12 cellular contexts compared by ENCODE assay signal in the genomic region with DNA sequence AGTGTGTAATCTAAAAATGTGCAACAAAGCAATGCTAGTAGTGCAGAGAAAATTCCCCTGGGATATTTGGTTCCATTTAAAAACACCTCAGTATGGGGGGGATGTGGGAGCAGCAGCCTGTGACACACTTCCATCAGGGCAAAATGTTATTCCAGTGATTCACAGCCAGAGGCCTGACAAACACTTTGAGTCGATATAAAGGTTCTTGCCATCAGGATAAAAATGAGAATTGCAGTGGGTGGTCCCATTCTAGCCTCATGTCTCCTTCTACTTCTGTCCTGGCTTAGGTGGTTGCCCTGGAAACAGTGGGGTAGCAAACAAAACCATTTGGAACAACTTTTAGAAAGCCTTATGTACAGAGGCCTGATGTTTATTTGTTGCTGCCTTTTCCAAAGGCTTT.
A peak's percentile ranks its signal among the peaks of the same experiment; 100 is the strongest.
DNase-seq lines count a peak whose midpoint lies in the region; ATAC-seq and TF ChIP-seq lines count a peak whose summit lies in the region.
"Had no signal": no experiment of that assay in that cellular context is flagged by ENCODE, and none has a peak within 500 bp of the region (broad histone marks: within the 10 kb centered on the region; RNA-seq: fewer than 3 reads in every experiment).

No MANE protein-coding gene starts in this region.

- H3K9me3 ChIP-seq in breast epithelium (no peaks in the 10 kb centered on the region), adipocyte (ENCODE audit: control insufficient read depth, low read length) (no peaks in the 10 kb centered on the region), uterus (no peaks in the 10 kb centered on the region), Peyer's patch (no peaks in the 10 kb centered on the region)

- no peak for ATAC-seq in HG03342 (IDR thresholded peaks at IDR 0.05; ENCODE audit: unreplicated experiment)

- no peak for TF ChIP-seq CTCF in MCF 10A (IDR thresholded peaks at IDR 0.05; ENCODE audit: unreplicated experiment)
- no peak for TF ChIP-seq CTCF in breast epithelium (IDR thresholded peaks at IDR 0.05)
- TF ChIP-seq CTCF in uterus (IDR thresholded peaks at IDR 0.05), result no peak
- TF ChIP-seq CTCF in Peyer's patch (IDR thresholded peaks at IDR 0.05), result no peak

- H3K27me3 ChIP-seq in breast epithelium (no peaks in the 10 kb centered on the region), adipocyte (replicated peaks; ENCODE audit: control insufficient read depth, insufficient read depth, low read length) (no peaks in the 10 kb centered on the region), uterus (no peaks in the 10 kb centered on the region), Peyer's patch (no peaks in the 10 kb centered on the region)

- H3K4me1 Mint-ChIP-seq in MCF 10A (ENCODE audit: insufficient read depth, unreplicated experiment), result peaks cover 11% of the 10 kb centered on the region

- no peak overlapping the region for H3K9ac ChIP-seq in adipocyte (ENCODE audit: low read length)

- no peaks in the 10 kb centered on the region for H3K9me3 Mint-ChIP-seq in MCF 10A (ENCODE audit: unreplicated experiment)

- CTCF ChIA-PET in MCF 10A (lab: Yijun Ruan, JAX), result interaction anchor here (0.6 to 1.2 kb wide), 3 partner anchors 324 to 447 kb away, joined by 3 to 4 read pairs (median 3); no protein-coding TSS in a partner anchor

- H3K27me3 Mint-ChIP-seq in MCF 10A (ENCODE audit: insufficient read depth, unreplicated experiment), result no peaks in the 10 kb centered on the region
- H3K27me3 Mint-ChIP-seq: type B pancreatic cell had no signal

- no peak overlapping the region for H3K4me3 Mint-ChIP-seq in MCF 10A (ENCODE audit: unreplicated experiment)
- H3K4me3 Mint-ChIP-seq: type B pancreatic cell had no signal

- BruUV-seq in MCF 10A (replicated peaks; lab: Mats Ljungman, UMichigan), result no TSS peak

- H3K36me3 Mint-ChIP-seq in MCF 10A (ENCODE audit: insufficient read depth, unreplicated experiment), result no peaks in the 10 kb centered on the region
- H3K36me3 Mint-ChIP-seq: type B pancreatic cell had no signal

- H3K4me1 ChIP-seq in breast epithelium (no peaks in the 10 kb centered on the region), adipocyte (ENCODE audit: control insufficient read depth, insufficient read depth, low read length) (peaks cover 19% of the 10 kb centered on the region), uterus (peaks cover 4 to 6% of the 10 kb centered on the region in 2 donors), Peyer's patch (no peaks in the 10 kb centered on the region)

- peak; percentile 34 for DNase-seq in MCF 10A (ENCODE audit: unreplicated experiment)
- no peak for DNase-seq in breast epithelium (ENCODE audit: low spot score in 2 of 2)
- peak; percentile 22 for DNase-seq in adipocyte (ENCODE audit: low read depth)
- peak; percentile 19 for DNase-seq in hepatic stellate cell (ENCODE audit: low spot score)
- no peak for DNase-seq in uterus
- no peak for DNase-seq in Peyer's patch
- no peak for DNase-seq in cerebellar nuclear complex (lab: John Stamatoyannopoulos, UW)
- DNase-seq: NCI-H187, RPMI8226, small intestine had no signal

- TF ChIP-seq POLR2A in breast epithelium (IDR thresholded peaks at IDR 0.05) (no peak), uterus (IDR thresholded peaks at IDR 0.05) (no peak), Peyer's patch (IDR thresholded peaks at IDR 0.05) (no peak)

- no peak overlapping the region for H3K27ac Mint-ChIP-seq in MCF 10A (ENCODE audit: low read depth, unreplicated experiment)
- H3K27ac Mint-ChIP-seq: type B pancreatic cell had no signal

- no peak overlapping the region for H3K4me3 ChIP-seq in breast epithelium
- no peak overlapping the region for H3K4me3 ChIP-seq in adipocyte (ENCODE audit: low read length)
- H3K4me3 ChIP-seq in uterus, result no peak overlapping the region
- H3K4me3 ChIP-seq in Peyer's patch, result no peak overlapping the region

- H3K27ac ChIP-seq in breast epithelium (no peak overlapping the region), uterus (peak overlapping the region; percentile 11 to 28), Peyer's patch (no peak overlapping the region)

- intact Hi-C loops in MCF 10A (cut with micrococcal nuclease) (no loop called here), breast epithelium (cut with DNase I; ENCODE audit: low total_unique reads) (no loop called here), uterus (cut with DNase I; ENCODE audit: low total_unique reads) (no loop called here)

- POLR2A ChIA-PET in MCF 10A (lab: Yijun Ruan, JAX), result no interaction called here

- no peaks in the 10 kb centered on the region for H3K36me3 ChIP-seq in breast epithelium
- no peaks in the 10 kb centered on the region for H3K36me3 ChIP-seq in adipocyte (ENCODE audit: control insufficient read depth, insufficient read depth, low read length, severe bottlenecking)
- no peaks in the 10 kb centered on the region for H3K36me3 ChIP-seq in uterus
- H3K36me3 ChIP-seq in Peyer's patch, result no peaks in the 10 kb centered on the region

Comparison
In these comparisons a context has a peak if more than half of its experiments do, and no peak if none do; other contexts are left out.
1. DNase-seq: peak in MCF 10A (single experiment), adipocyte (single experiment) and hepatic stellate cell (single experiment); none in breast epithelium (0 of 2), uterus (0 of 2), Peyer's patch (0 of 3) and cerebellar nuclear complex (0 of 2).
2. H3K27ac ChIP-seq: peak in uterus (2 of 2); none in breast epithelium (0 of 2) and Peyer's patch (0 of 4).